1 cellular context compared by ENCODE assay signal in genomic region chr12:30696103-30696408, GRCh38.
A peak's percentile ranks its signal among the peaks of the same experiment; 100 is the strongest.
TF ChIP-seq lines count a peak whose summit lies in the region.

No MANE protein-coding gene starts in this region.

TF ChIP-seq in HEK293, 187 proteins besides CTCF, POLR2A, EP300 and RAD21 (continued from another document):
- TF ChIP-seq ZNF341 (tag by site-specific recombination; IDR thresholded peaks at IDR 0.05; ENCODE audit: low read depth) (no peak), ZNF169 (tag by site-specific recombination; IDR thresholded peaks at IDR 0.05) (no peak), ZNF24 (tag by site-specific recombination; IDR thresholded peaks at IDR 0.05) (peak; percentile 91), ZNF645 (tag by site-specific recombination; IDR thresholded peaks at IDR 0.05) (no peak)
